ENCODE assay signal across 20 cellular contexts in the genomic region with DNA sequence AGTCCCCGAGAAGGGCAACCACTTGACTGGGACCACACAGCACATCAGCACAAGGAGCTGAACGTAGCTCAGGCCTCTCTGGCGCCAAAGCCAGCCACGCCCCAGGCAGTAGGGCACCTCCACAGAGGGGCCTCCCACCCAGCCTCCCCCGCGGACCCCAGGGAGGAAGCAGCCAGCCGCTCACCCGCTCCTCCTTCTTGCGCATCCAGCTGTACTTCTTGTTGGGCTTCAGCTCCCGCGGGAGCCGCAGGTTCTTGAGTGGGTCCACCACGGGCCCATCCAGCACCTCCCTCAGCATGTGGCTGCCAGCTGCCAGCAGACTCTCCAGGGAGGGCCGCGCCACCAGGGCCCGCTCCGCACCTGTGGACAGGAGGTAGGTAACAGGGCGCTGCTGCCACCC.
"Had no signal": no experiment of that assay in that cellular context is flagged by ENCODE, and none has a peak within 500 bp of the region (broad histone marks: within the 10 kb centered on the region; RNA-seq: fewer than 3 reads in every experiment).

No MANE protein-coding gene starts in this region.

- H3K36me3 ChIP-seq: ovary had no signal

- H3K27ac Mint-ChIP-seq: naive thymus-derived CD8-positive, alpha-beta T cell had no signal

- H3K9me3 ChIP-seq: esophagus squamous epithelium, gastroesophageal sphincter, ovary, stomach, thoracic aorta, transverse colon had no signal

- H3K9me3 Mint-ChIP-seq: naive thymus-derived CD8-positive, alpha-beta T cell had no signal

- H3K27me3 ChIP-seq: esophagus squamous epithelium, gastroesophageal sphincter, ovary, stomach, transverse colon had no signal

- H3K27me3 Mint-ChIP-seq: naive thymus-derived CD8-positive, alpha-beta T cell had no signal

- DNase-seq: cortex of kidney; effector memory CD4-positive, alpha-beta T cell; esophagus squamous epithelium; foreskin fibroblast; glutamatergic neuron; mammary epithelial cell; naive thymus-derived CD8-positive, alpha-beta T cell; ovary; stimulated activated CD4-positive, alpha-beta T cell treated with anti-CD3 and anti-CD28 coated beads, Interleukin-15, amount 100 ng/mL, for 24 hours; stimulated activated CD4-positive, alpha-beta T cell treated with anti-CD3 and anti-CD28 coated beads, Interleukin-1b, Interleukin-23, amount 100 ng/mL, for 48 hours; stimulated activated CD4-positive, alpha-beta T cell treated with anti-CD3 and anti-CD28 coated beads, Interleukin-4, amount 100 ng/mL, for 4 hours; stimulated activated naive CD4-positive, alpha-beta T cell; stomach; substantia nigra; transverse colon had no signal

- H3K4me3 Mint-ChIP-seq: naive thymus-derived CD8-positive, alpha-beta T cell had no signal

- H3K27ac ChIP-seq: epithelial cell of prostate, esophagus squamous epithelium, ovary, stomach, thoracic aorta, transverse colon had no signal

- H3K4me3 ChIP-seq: esophagus squamous epithelium, gastroesophageal sphincter, ovary, stomach, thoracic aorta, transverse colon had no signal

- ATAC-seq: gastroesophageal sphincter; left lobe of liver; naive thymus-derived CD8-positive, alpha-beta T cell; right cardiac atrium had no signal
